In the genomic region with DNA sequence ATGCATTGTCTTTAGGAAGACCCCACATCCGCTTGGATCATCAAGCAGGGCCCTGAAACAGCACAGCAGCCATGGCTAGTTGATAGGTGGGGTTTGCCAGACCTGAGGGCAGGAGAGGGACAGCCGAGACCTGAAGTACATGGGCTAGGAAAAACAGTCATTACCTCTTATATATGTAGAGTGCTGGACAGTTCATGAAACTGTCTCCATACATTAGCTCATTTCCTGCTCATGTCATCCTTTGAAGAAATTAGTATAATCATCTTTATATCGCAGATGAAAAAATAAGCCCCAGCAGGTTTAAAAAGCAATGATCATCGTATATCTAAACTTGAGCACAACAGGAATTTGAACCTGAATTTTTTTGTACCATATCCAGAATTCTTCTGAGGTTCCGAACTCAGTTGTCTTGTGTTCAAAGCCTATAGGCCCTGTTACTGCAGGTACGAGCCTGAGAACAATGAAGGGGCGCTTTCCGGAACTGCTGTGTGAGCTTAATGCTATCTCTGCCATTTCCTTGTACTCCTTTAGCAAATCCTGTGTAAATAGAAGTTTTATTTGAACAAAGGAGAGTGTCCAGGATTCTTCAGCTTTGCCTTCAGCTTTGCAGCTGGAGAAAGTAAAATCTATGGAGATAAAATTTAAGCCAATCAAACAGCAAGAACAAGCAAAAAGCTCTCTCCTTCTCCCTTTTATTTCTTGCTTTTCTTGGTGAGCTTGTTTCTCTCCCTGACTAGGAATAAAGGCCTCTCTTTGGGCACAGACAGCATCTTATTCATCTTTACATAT, we compare ENCODE assay signal across 1 cellular context.
TF ChIP-seq lines count a peak whose summit lies in the region.

No MANE protein-coding gene starts in this region.

TF ChIP-seq in endothelial cell of umbilical vein, 7 proteins besides CTCF, POLR2A, EP300 and RAD21:
- TF ChIP-seq EZH2 (IDR thresholded peaks at IDR 0.05; ENCODE audit: borderline replicate concordance, low read depth, low read length, severe bottlenecking) (no peak), MYC (IDR thresholded peaks at IDR 0.05; ENCODE audit: low read depth, low read length) (no peak), FOS (IDR thresholded peaks at IDR 0.05; ENCODE audit: borderline replicate concordance, insufficient read depth, low read length) (no peak), JUN (IDR thresholded peaks at IDR 0.05; ENCODE audit: borderline replicate concordance, insufficient read depth, insufficient read length, low read depth) (no peak), POLR2AphosphoS5 (IDR thresholded peaks at IDR 0.05; ENCODE audit: insufficient read depth, low read depth, low read length) (no peak), GATA2 (IDR thresholded peaks at IDR 0.05; ENCODE audit: insufficient read depth, insufficient read length, low read depth, low read length) (no peak)
- TF ChIP-seq, protein P1, sequence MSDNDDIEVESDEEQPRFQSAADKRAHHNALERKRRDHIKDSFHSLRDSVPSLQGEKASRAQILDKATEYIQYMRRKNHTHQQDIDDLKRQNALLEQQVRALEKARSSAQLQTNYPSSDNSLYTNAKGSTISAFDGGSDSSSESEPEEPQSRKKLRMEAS (IDR thresholded peaks at IDR 0.05; ENCODE audit: insufficient read depth, insufficient read length) = no peak
